21 cellular contexts compared by ENCODE assay signal in genomic region chr21:15843766-15844165, GRCh38.
DNase-seq lines count a peak whose midpoint lies in the region; ATAC-seq, FAIRE-seq and TF ChIP-seq lines count a peak whose summit lies in the region.
"Had no signal": no experiment of that assay in that cellular context is flagged by ENCODE, and none has a peak within 500 bp of the region (broad histone marks: within the 10 kb centered on the region; RNA-seq: fewer than 3 reads in every experiment).

No MANE protein-coding gene starts in this region.

- H3K27ac ChIP-seq in K562 (ENCODE audit: extremely low read depth, low read depth, low read length) (no peak overlapping the region), mesenchymal stem cell (ENCODE audit: low read length, poor library complexity, severe bottlenecking) (no peak overlapping the region)
- H3K27ac ChIP-seq: 22Rv1, BLaER1, HL-60, KMS-11 had no signal

- H2BK5ac ChIP-seq in mesenchymal stem cell (ENCODE audit: low read depth, low read length, poor library complexity, severe bottlenecking): no peak overlapping the region

- H3K79me1 ChIP-seq in mesenchymal stem cell (replicated peaks; ENCODE audit: low read length, poor library complexity, severe bottlenecking): peaks cover 6% of the 10 kb centered on the region

- no peak for TF ChIP-seq EP300 in K562 (IDR thresholded peaks at IDR 0.05; ENCODE audit: low read length)

- H3K4me3 Mint-ChIP-seq in activated T-cell treated with anti-CD3 and anti-CD28 coated beads, Interleukin-2, amount 50 U/mL, for 72 hours: no peak overlapping the region
- H3K4me3 Mint-ChIP-seq in activated T-cell treated with anti-CD3 and anti-CD28 coated beads, Interleukin-2, amount 50 U/mL, for 4 hours: no peak overlapping the region
- H3K4me3 Mint-ChIP-seq: CD14-positive monocyte; CD8-positive, alpha-beta memory T cell had no signal

- CTCF ChIA-PET in K562 (lab: Yijun Ruan, JAX; ENCODE audit: low intra/inter-chr PET ratio): no interaction called here

- no peaks in the 10 kb centered on the region for H3K4me1 ChIP-seq in K562 (replicated peaks in 1 of 2; ENCODE audit: control insufficient read depth in 2 of 2, insufficient read depth in 2 of 2, low read length in 2 of 2)
- H3K4me1 ChIP-seq in mesenchymal stem cell (ENCODE audit: control insufficient read depth, insufficient read depth, low read depth, low read length): peaks cover 2% of the 10 kb centered on the region
- H3K4me1 ChIP-seq: HAP-1 had no signal

- no peak for TF ChIP-seq POLR2A in K562 (conservative IDR thresholded peaks at IDR 0.05)

- FAIRE-seq in K562 (lab: Jason Lieb, UNC): no peak
- FAIRE-seq: GM12878, H1 had no signal

- H3K4me2 ChIP-seq in K562 (ENCODE audit: insufficient read depth, low read length): no peak overlapping the region
- peak overlapping the region; percentile 33 for H3K4me2 ChIP-seq in mesenchymal stem cell (ENCODE audit: low read length, poor library complexity, severe bottlenecking)
- H3K4me2 ChIP-seq: BLaER1, KMS-11 had no signal

- no peak for TF ChIP-seq RAD21 in K562 (CRISPR knock-in tag; conservative IDR thresholded peaks at IDR 0.05 in 1 of 2, IDR thresholded peaks at IDR 0.05 in 1 of 2)

- H3K4me3 ChIP-seq in K562 (no peak overlapping the region), mesenchymal stem cell (ENCODE audit: insufficient read depth in 1 of 2, low read depth in 1 of 2, low read length in 2 of 2) (no peak overlapping the region)
- H3K4me3 ChIP-seq: BLaER1, GM12878, HAP-1 had no signal

- no peaks in the 10 kb centered on the region for H3K9me3 Mint-ChIP-seq in activated T-cell treated with anti-CD3 and anti-CD28 coated beads, Interleukin-2, amount 50 U/mL, for 72 hours
- no peaks in the 10 kb centered on the region for H3K9me3 Mint-ChIP-seq in activated T-cell treated with anti-CD3 and anti-CD28 coated beads, Interleukin-2, amount 50 U/mL, for 4 hours
- H3K9me3 Mint-ChIP-seq: CD14-positive monocyte; CD8-positive, alpha-beta memory T cell had no signal

- no peak for ATAC-seq in activated T-cell treated with anti-CD3 and anti-CD28 coated beads, Interleukin-2, amount 50 U/mL, for 72 hours (replicated peaks in 1 of 2)
- ATAC-seq in activated T-cell treated with anti-CD3 and anti-CD28 coated beads, Interleukin-2, amount 50 U/mL, for 4 hours: no peak
- ATAC-seq in K562 (no peak), HG02571 (IDR thresholded peaks at IDR 0.05; ENCODE audit: unreplicated experiment) (no peak)
- ATAC-seq: GM12878 had no signal

- no peaks in the 10 kb centered on the region for H4K20me1 ChIP-seq in K562 (replicated peaks; ENCODE audit: control insufficient read depth, insufficient read depth, low read length)
- H4K20me1 ChIP-seq: BLaER1 had no signal

- no peak overlapping the region for H4K8ac ChIP-seq in mesenchymal stem cell (ENCODE audit: low read length)

- no peak overlapping the region for H4K91ac ChIP-seq in mesenchymal stem cell (ENCODE audit: low read length)

- in situ Hi-C loops in K562 (cut with MboI): no loop called here

- peak overlapping the region; percentile 19 for H3K27ac Mint-ChIP-seq in activated T-cell treated with anti-CD3 and anti-CD28 coated beads, Interleukin-2, amount 50 U/mL, for 72 hours

- no peaks in the 10 kb centered on the region for H3K79me2 ChIP-seq in K562 (ENCODE audit: control insufficient read depth, insufficient read depth, low read length)

- no TSS peak for BruUV-seq in K562 (replicated peaks; lab: Mats Ljungman, UMichigan)

- H3K27me3 ChIP-seq in K562 (ENCODE audit: control insufficient read depth in 2 of 2, insufficient read depth in 2 of 2, low read length in 2 of 2) (no peaks in the 10 kb centered on the region), mesenchymal stem cell (ENCODE audit: control insufficient read depth in 1 of 2, insufficient read depth in 1 of 2, low read length in 2 of 2) (no peaks in the 10 kb centered on the region)
- H3K27me3 ChIP-seq: BLaER1 had no signal

- H3K4me1 Mint-ChIP-seq in activated T-cell treated with anti-CD3 and anti-CD28 coated beads, Interleukin-2, amount 50 U/mL, for 72 hours (ENCODE audit: low read depth): no peaks in the 10 kb centered on the region
- peaks cover 4% of the 10 kb centered on the region for H3K4me1 Mint-ChIP-seq in activated T-cell treated with anti-CD3 and anti-CD28 coated beads, Interleukin-2, amount 50 U/mL, for 4 hours (ENCODE audit: low read depth)
- H3K4me1 Mint-ChIP-seq: CD14-positive monocyte had no signal

- intact Hi-C loops in K562 (cut with micrococcal nuclease): no loop called here

- H2AFZ ChIP-seq in K562 (ENCODE audit: low read depth, low read length) (no peak overlapping the region), mesenchymal stem cell (ENCODE audit: low read depth, low read length) (no peak overlapping the region)

- DNase-seq in activated T-cell treated with anti-CD3 and anti-CD28 coated beads, Interleukin-2, amount 50 U/mL, for 72 hours: no peak
- no peak for DNase-seq in activated T-cell treated with anti-CD3 and anti-CD28 coated beads, Interleukin-2, amount 50 U/mL, for 4 hours
- DNase-seq in K562 (ENCODE audit: extremely low read depth in 1 of 4, low spot score in 3 of 4): no peak
- DNase-seq in mesenchymal stem cell: no peak
- DNase-seq in globus pallidus (ENCODE audit: low spot score): no peak
- DNase-seq in NCI-H524 treated with DMSO at 0.1 percent for 48 hours (lab: John Stamatoyannopoulos, UW): no peak
- DNase-seq: CD8-positive, alpha-beta memory T cell; COR-L47; DMS 273 treated with DMSO at 0.1 percent for 48 hours; DMS53; DND-41; EL had no signal

- H3K9me3 ChIP-seq in K562 (replicated peaks; ENCODE audit: control insufficient read depth, insufficient read depth, low read depth, low read length): no peaks in the 10 kb centered on the region
- H3K9me3 ChIP-seq in mesenchymal stem cell (ENCODE audit: control insufficient read depth, low read length): no peaks in the 10 kb centered on the region
- H3K9me3 ChIP-seq: BLaER1, HAP-1 had no signal

- H3K36me3 ChIP-seq in K562 (ENCODE audit: control insufficient read depth, insufficient read depth, low read length) (peaks cover 28% of the 10 kb centered on the region; the same call in 2 of the 3 replicates), mesenchymal stem cell (ENCODE audit: control insufficient read depth in 1 of 2, insufficient read depth in 2 of 2, low read depth in 1 of 2, low read length in 2 of 2) (peaks cover 0 to 21% of the 10 kb centered on the region in 2 experiments)

- WGBS in K562 (ENCODE audit: insufficient coverage, low coverage, missing lambda C conversion rate): 100% methylated on average over 1 of the region's 1 CpG
- WGBS in mesenchymal stem cell: no CpG with 5 or more reads among the region's 1 CpG

- H2AK5ac ChIP-seq in mesenchymal stem cell (ENCODE audit: low read length, severe bottlenecking): no peak overlapping the region

- H3K9ac ChIP-seq in K562 (ENCODE audit: insufficient read depth in 1 of 2, low read depth in 2 of 2, low read length in 2 of 2): no peak overlapping the region
- no peak overlapping the region for H3K9ac ChIP-seq in mesenchymal stem cell (ENCODE audit: low read length)
- H3K9ac ChIP-seq: BLaER1, KMS-11 had no signal

- no peaks in the 10 kb centered on the region for H3K27me3 Mint-ChIP-seq in activated T-cell treated with anti-CD3 and anti-CD28 coated beads, Interleukin-2, amount 50 U/mL, for 72 hours (ENCODE audit: low read depth)
- H3K27me3 Mint-ChIP-seq in activated T-cell treated with anti-CD3 and anti-CD28 coated beads, Interleukin-2, amount 50 U/mL, for 4 hours (ENCODE audit: low read depth): no peaks in the 10 kb centered on the region
- H3K27me3 Mint-ChIP-seq: CD8-positive, alpha-beta memory T cell had no signal

- no peak overlapping the region for H3K23ac ChIP-seq in mesenchymal stem cell (ENCODE audit: low read length in 2 of 2)

- H3K4ac ChIP-seq in mesenchymal stem cell (ENCODE audit: low read depth in 1 of 2, low read length in 2 of 2): no peak overlapping the region

- H3K36me3 Mint-ChIP-seq in activated T-cell treated with anti-CD3 and anti-CD28 coated beads, Interleukin-2, amount 50 U/mL, for 72 hours (ENCODE audit: insufficient read depth in 2 of 2): peaks cover 0 to 1% of the 10 kb centered on the region in 2 donors
- H3K36me3 Mint-ChIP-seq in activated T-cell treated with anti-CD3 and anti-CD28 coated beads, Interleukin-2, amount 50 U/mL, for 4 hours (ENCODE audit: insufficient read depth): peaks cover 8% of the 10 kb centered on the region

- H3K9me1 ChIP-seq in K562 (ENCODE audit: control insufficient read depth, insufficient read depth, low read length): no peaks in the 10 kb centered on the region

- H3K18ac ChIP-seq in mesenchymal stem cell (ENCODE audit: low read depth in 1 of 2, low read length in 2 of 2): no peak overlapping the region

- TF ChIP-seq CTCF in K562 (IDR thresholded peaks at IDR 0.05 in 2 of 3, conservative IDR thresholded peaks at IDR 0.05 in 1 of 3; ENCODE audit: insufficient read depth in 2 of 3, low read depth in 1 of 3, low read length in 3 of 3): no peak

- no peak overlapping the region for H2BK120ac ChIP-seq in mesenchymal stem cell (ENCODE audit: low read depth, low read length)

- no peak overlapping the region for H2BK12ac ChIP-seq in mesenchymal stem cell (ENCODE audit: low read length in 2 of 2)

- POLR2A ChIA-PET in K562 (lab: Yijun Ruan, JAX): interaction anchor here (1.1 kb wide), 1 partner anchor 9 kb away, joined by 5 read pairs; no protein-coding TSS in a partner anchor

- no peak overlapping the region for H3K14ac ChIP-seq in mesenchymal stem cell (ENCODE audit: low read length in 2 of 2)

- H2BK15ac ChIP-seq in mesenchymal stem cell (ENCODE audit: low read depth, poor library complexity, severe bottlenecking): no peak overlapping the region

TF ChIP-seq in K562, 482 proteins besides CTCF, POLR2A, EP300 and RAD21 (continues in another document):
- TF ChIP-seq SAP30 (IDR thresholded peaks at IDR 0.05; ENCODE audit: borderline replicate concordance, insufficient read depth, low read depth, low read length, poor library complexity, severe bottlenecking) (no peak), ARID2 (IDR thresholded peaks at IDR 0.05) (no peak), ZNF561 (CRISPR knock-in tag; conservative IDR thresholded peaks at IDR 0.05) (no peak), GATAD2B (IDR thresholded peaks at IDR 0.05; ENCODE audit: borderline replicate concordance) (no peak), ZNF707 (CRISPR knock-in tag; conservative IDR thresholded peaks at IDR 0.05) (no peak), E2F5 (CRISPR knock-in tag; IDR thresholded peaks at IDR 0.05) (no peak), CBX1 (IDR thresholded peaks at IDR 0.05; ENCODE audit: low read depth) (no peak), ZNF778 (CRISPR knock-in tag; IDR thresholded peaks at IDR 0.05) (no peak), ILF3 (IDR thresholded peaks at IDR 0.05; ENCODE audit: borderline replicate concordance) (no peak), EGR1 (conservative IDR thresholded peaks at IDR 0.05) (no peak)
